Comparison of ENCODE assay signal across 16 cellular contexts in genomic region chr13:78309497-78310180, GRCh38.
DNase-seq lines count a peak whose midpoint lies in the region; ATAC-seq and TF ChIP-seq lines count a peak whose summit lies in the region.
"Had no signal": no experiment of that assay in that cellular context is flagged by ENCODE, and none has a peak within 500 bp of the region (broad histone marks: within the 10 kb centered on the region; RNA-seq: fewer than 3 reads in every experiment).

No MANE protein-coding gene starts in this region.

- no peak for DNase-seq in activated naive CD8-positive, alpha-beta T cell treated with anti-CD3 and anti-CD28 coated beads, Interleukin-2, amount 50 U/mL, for 24 hours
- DNase-seq in activated naive CD8-positive, alpha-beta T cell treated with anti-CD3 and anti-CD28 coated beads for 36 hours: no peak
- DNase-seq in osteocyte (ENCODE audit: extremely low spot score, unreplicated experiment) (no peak), aorta (no peak)
- DNase-seq in activated CD4-positive, alpha-beta T cell treated with anti-CD3 and anti-CD28 coated beads, Interleukin-2, amount 50 U/mL, for 4 hours: no peak
- no peak for DNase-seq in stimulated activated effector memory CD8-positive, alpha-beta T cell treated with anti-CD3 and anti-CD28 coated beads, Interleukin-12 subunit alpha, Interleukin-12 subunit beta, amount 100 ng/mL, for 72 hours (ENCODE audit: low spot score in 2 of 2)
- DNase-seq: Caco-2, NCI-H1417 treated with DMSO at 0.1 percent for 48 hours, NCI-H524, T1000 had no signal

- no peaks in the 10 kb centered on the region for H3K9me3 ChIP-seq in aorta (ENCODE audit: control insufficient read depth, low read length)
- H3K9me3 ChIP-seq: Caco-2, neutrophil, tibial nerve had no signal

- H3K27me3 Mint-ChIP-seq in activated naive CD8-positive, alpha-beta T cell treated with anti-CD3 and anti-CD28 coated beads, Interleukin-2, amount 50 U/mL, for 24 hours: no peaks in the 10 kb centered on the region
- peaks cover 8% of the 10 kb centered on the region for H3K27me3 Mint-ChIP-seq in activated naive CD8-positive, alpha-beta T cell treated with anti-CD3 and anti-CD28 coated beads for 36 hours
- no peaks in the 10 kb centered on the region for H3K27me3 Mint-ChIP-seq in osteocyte (ENCODE audit: unreplicated experiment)

- H3K36me3 Mint-ChIP-seq in activated naive CD8-positive, alpha-beta T cell treated with anti-CD3 and anti-CD28 coated beads, Interleukin-2, amount 50 U/mL, for 24 hours (ENCODE audit: low read depth): no peaks in the 10 kb centered on the region
- H3K36me3 Mint-ChIP-seq in activated naive CD8-positive, alpha-beta T cell treated with anti-CD3 and anti-CD28 coated beads for 36 hours: no peaks in the 10 kb centered on the region
- H3K36me3 Mint-ChIP-seq in osteocyte (ENCODE audit: unreplicated experiment): no peaks in the 10 kb centered on the region
- no peaks in the 10 kb centered on the region for H3K36me3 Mint-ChIP-seq in stimulated activated effector memory CD8-positive, alpha-beta T cell treated with anti-CD3 and anti-CD28 coated beads, Interleukin-12 subunit alpha, Interleukin-12 subunit beta, amount 100 ng/mL, for 72 hours
- H3K36me3 Mint-ChIP-seq: activated naive CD8-positive, alpha-beta T cell had no signal

- H3K27ac ChIP-seq in aorta (ENCODE audit: low read depth in 1 of 2, low read length in 2 of 2): no peak overlapping the region
- H3K27ac ChIP-seq: 22Rv1, neutrophil, tibial nerve had no signal

- no peak overlapping the region for H3K4me3 ChIP-seq in aorta (ENCODE audit: low read length in 2 of 2)
- H3K4me3 ChIP-seq: tibial nerve had no signal

- no peaks in the 10 kb centered on the region for H3K4me1 Mint-ChIP-seq in activated naive CD8-positive, alpha-beta T cell treated with anti-CD3 and anti-CD28 coated beads, Interleukin-2, amount 50 U/mL, for 24 hours
- no peaks in the 10 kb centered on the region for H3K4me1 Mint-ChIP-seq in activated naive CD8-positive, alpha-beta T cell treated with anti-CD3 and anti-CD28 coated beads for 36 hours
- no peaks in the 10 kb centered on the region for H3K4me1 Mint-ChIP-seq in osteocyte (ENCODE audit: unreplicated experiment)
- H3K4me1 Mint-ChIP-seq in stimulated activated effector memory CD8-positive, alpha-beta T cell treated with anti-CD3 and anti-CD28 coated beads, Interleukin-12 subunit alpha, Interleukin-12 subunit beta, amount 100 ng/mL, for 72 hours: no peaks in the 10 kb centered on the region

- ATAC-seq in activated naive CD8-positive, alpha-beta T cell treated with anti-CD3 and anti-CD28 coated beads, Interleukin-2, amount 50 U/mL, for 24 hours: peak; percentile 24
- peak; percentile 69 for ATAC-seq in HG02610 (IDR thresholded peaks at IDR 0.05; ENCODE audit: unreplicated experiment)
- ATAC-seq in HG03354 (IDR thresholded peaks at IDR 0.05; ENCODE audit: poor library complexity, severe bottlenecking, unreplicated experiment): peak; percentile 91
- no peak for ATAC-seq in aorta (ENCODE audit: low FRiP score)
- no peak for ATAC-seq in stimulated activated effector memory CD8-positive, alpha-beta T cell treated with anti-CD3 and anti-CD28 coated beads, Interleukin-12 subunit alpha, Interleukin-12 subunit beta, amount 100 ng/mL, for 72 hours

- TF ChIP-seq CTCF in osteocyte (IDR thresholded peaks at IDR 0.05): no peak

- no peaks in the 10 kb centered on the region for H3K4me1 ChIP-seq in aorta (ENCODE audit: control insufficient read depth in 1 of 2, insufficient read depth in 2 of 2, low read length in 2 of 2)
- H3K4me1 ChIP-seq: Caco-2, tibial nerve had no signal

- no peaks in the 10 kb centered on the region for H3K36me3 ChIP-seq in aorta (ENCODE audit: control insufficient read depth in 1 of 2, insufficient read depth in 2 of 2, low read length in 1 of 2)
- H3K36me3 ChIP-seq: neutrophil, tibial nerve had no signal

- H3K9me3 Mint-ChIP-seq in activated naive CD8-positive, alpha-beta T cell treated with anti-CD3 and anti-CD28 coated beads, Interleukin-2, amount 50 U/mL, for 24 hours: no peaks in the 10 kb centered on the region
- H3K9me3 Mint-ChIP-seq in activated naive CD8-positive, alpha-beta T cell treated with anti-CD3 and anti-CD28 coated beads for 36 hours: no peaks in the 10 kb centered on the region
- H3K9me3 Mint-ChIP-seq in osteocyte (ENCODE audit: unreplicated experiment): no peaks in the 10 kb centered on the region
- peaks cover 2% of the 10 kb centered on the region for H3K9me3 Mint-ChIP-seq in stimulated activated effector memory CD8-positive, alpha-beta T cell treated with anti-CD3 and anti-CD28 coated beads, Interleukin-12 subunit alpha, Interleukin-12 subunit beta, amount 100 ng/mL, for 72 hours

- WGBS in aorta, 2 donors: 81% methylated on average over 4 of the region's 4 CpGs

- H3K27ac Mint-ChIP-seq in activated naive CD8-positive, alpha-beta T cell treated with anti-CD3 and anti-CD28 coated beads, Interleukin-2, amount 50 U/mL, for 24 hours: no peak overlapping the region
- no peak overlapping the region for H3K27ac Mint-ChIP-seq in activated naive CD8-positive, alpha-beta T cell treated with anti-CD3 and anti-CD28 coated beads for 36 hours
- H3K27ac Mint-ChIP-seq in osteocyte (ENCODE audit: unreplicated experiment): no peak overlapping the region
- H3K27ac Mint-ChIP-seq in stimulated activated effector memory CD8-positive, alpha-beta T cell treated with anti-CD3 and anti-CD28 coated beads, Interleukin-12 subunit alpha, Interleukin-12 subunit beta, amount 100 ng/mL, for 72 hours: no peak overlapping the region
- H3K27ac Mint-ChIP-seq: activated naive CD8-positive, alpha-beta T cell had no signal

- H3K4me3 Mint-ChIP-seq in activated naive CD8-positive, alpha-beta T cell treated with anti-CD3 and anti-CD28 coated beads, Interleukin-2, amount 50 U/mL, for 24 hours: no peak overlapping the region
- H3K4me3 Mint-ChIP-seq in activated naive CD8-positive, alpha-beta T cell treated with anti-CD3 and anti-CD28 coated beads for 36 hours: no peak overlapping the region
- H3K4me3 Mint-ChIP-seq in osteocyte (ENCODE audit: unreplicated experiment): no peak overlapping the region
- H3K4me3 Mint-ChIP-seq in stimulated activated effector memory CD8-positive, alpha-beta T cell treated with anti-CD3 and anti-CD28 coated beads, Interleukin-12 subunit alpha, Interleukin-12 subunit beta, amount 100 ng/mL, for 72 hours: no peak overlapping the region
- H3K4me3 Mint-ChIP-seq: activated naive CD8-positive, alpha-beta T cell had no signal

- intact Hi-C loops in aorta (cut with DNase I): no loop called here

- no peaks in the 10 kb centered on the region for H3K27me3 ChIP-seq in aorta (ENCODE audit: control insufficient read depth in 1 of 2, insufficient read depth in 2 of 2, low read length in 1 of 2)
- H3K27me3 ChIP-seq: neutrophil, tibial nerve had no signal

Comparison
In these comparisons a context has a peak if more than half of its experiments do, and no peak if none do; other contexts are left out.
1. ATAC-seq: peak in activated naive CD8-positive, alpha-beta T cell treated with anti-CD3 and anti-CD28 coated beads, Interleukin-2, amount 50 U/mL, for 24 hours (single experiment), HG02610 (single experiment) and HG03354 (single experiment); none in aorta (single experiment) and stimulated activated effector memory CD8-positive, alpha-beta T cell treated with anti-CD3 and anti-CD28 coated beads, Interleukin-12 subunit alpha, Interleukin-12 subunit beta, amount 100 ng/mL, for 72 hours (single experiment).